Comparison of ENCODE assay signal across 19 cellular contexts in the genomic region with DNA sequence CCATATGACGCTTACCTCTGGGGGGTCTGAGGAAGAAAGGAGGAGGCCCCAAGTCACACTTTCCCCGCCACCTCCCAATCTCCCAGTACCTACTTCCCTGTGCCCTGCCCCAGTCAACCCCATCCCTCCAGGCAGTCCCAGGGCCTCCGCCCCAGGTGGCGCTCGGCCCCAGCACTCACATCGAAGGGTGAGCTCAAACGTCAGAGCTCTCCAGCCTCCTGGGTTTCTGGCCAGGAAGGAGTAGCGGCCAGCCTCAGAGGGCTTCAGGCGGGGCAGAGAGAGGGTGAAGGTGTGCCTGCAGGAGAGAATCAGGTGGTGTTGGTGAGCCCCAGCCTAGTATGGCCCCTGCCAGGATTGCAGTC. TPM values are rescaled to one million over a fixed set of nuclear protein-coding genes. Genes with fewer than 3 reads are reported as not detected.
DNase-seq lines count a peak whose midpoint lies in the region; TF ChIP-seq lines count a peak whose summit lies in the region.
"Had no signal": no experiment of that assay in that cellular context is flagged by ENCODE, and none has a peak within 500 bp of the region (broad histone marks: within the 10 kb centered on the region; RNA-seq: fewer than 3 reads in every experiment).

No MANE protein-coding gene starts in this region.

- intact Hi-C loops in posterior vena cava (cut with DNase I), result no loop called here
- intact Hi-C loops in activated CD4-positive, alpha-beta T cell treated with anti-CD3 and anti-CD28 coated beads, Interleukin-2, amount 10 ng/mL, durations not matched to agents 24 days and 14 days (cut with micrococcal nuclease), result no loop called here

- no peak overlapping the region for H3K27ac Mint-ChIP-seq in endodermal cell
- no peak overlapping the region for H3K27ac Mint-ChIP-seq in activated CD4-positive, alpha-beta T cell treated with anti-CD3 and anti-CD28 coated beads, Interleukin-2, amount 10 ng/mL, durations not matched to agents 24 days and 14 days

- H3K27ac ChIP-seq in endodermal cell (ENCODE audit: low read depth, low read length), result no peak overlapping the region
- H3K27ac ChIP-seq: HL-60 had no signal

- DNase-seq in ELF-1 (ENCODE audit: low read depth, low spot score) (peak; percentile 67), HT-29 (ENCODE audit: low spot score) (peak; percentile 14), endodermal cell (peak; percentile 68), posterior vena cava (ENCODE audit: low spot score) (peak; percentile 65), NCI-H510A treated with DMSO at 0.1 percent for 48 hours (lab: John Stamatoyannopoulos, UW) (no peak), NAMALWA (ENCODE audit: low spot score) (no peak)
- no peak for DNase-seq in activated CD4-positive, alpha-beta T cell treated with anti-CD3 and anti-CD28 coated beads, Interleukin-2, amount 10 ng/mL, durations not matched to agents 24 days and 14 days
- DNase-seq: AML-193; CD4-positive, CD25-positive, alpha-beta regulatory T cell; MV-4-11; NCI-H1417 treated with DMSO at 0.1 percent for 48 hours; NCI-H2029; NCI-H2171; NCI-H446 treated with DMSO at 0.1 percent for 48 hours; NCI-H774; PC-3 had no signal

- H3K27me3 Mint-ChIP-seq in endodermal cell (ENCODE audit: insufficient read depth), result peaks cover 4% of the 10 kb centered on the region
- no peaks in the 10 kb centered on the region for H3K27me3 Mint-ChIP-seq in activated CD4-positive, alpha-beta T cell treated with anti-CD3 and anti-CD28 coated beads, Interleukin-2, amount 10 ng/mL, durations not matched to agents 24 days and 14 days

- peaks cover 9% of the 10 kb centered on the region for H3K27me3 ChIP-seq in endodermal cell (ENCODE audit: control insufficient read depth, insufficient read depth, low read length, poor library complexity, severe bottlenecking)

- no peaks in the 10 kb centered on the region for H3K36me3 Mint-ChIP-seq in endodermal cell (ENCODE audit: low read depth)
- no peaks in the 10 kb centered on the region for H3K36me3 Mint-ChIP-seq in activated CD4-positive, alpha-beta T cell treated with anti-CD3 and anti-CD28 coated beads, Interleukin-2, amount 10 ng/mL, durations not matched to agents 24 days and 14 days (ENCODE audit: low read depth)
- H3K36me3 Mint-ChIP-seq: CD4-positive, CD25-positive, alpha-beta regulatory T cell had no signal

- TF ChIP-seq CTCF in endodermal cell (conservative IDR thresholded peaks at IDR 0.05), result peak; percentile 51

- H3K4me1 Mint-ChIP-seq in endodermal cell, result no peaks in the 10 kb centered on the region
- H3K4me1 Mint-ChIP-seq in activated CD4-positive, alpha-beta T cell treated with anti-CD3 and anti-CD28 coated beads, Interleukin-2, amount 10 ng/mL, durations not matched to agents 24 days and 14 days, result peaks cover 15% of the 10 kb centered on the region

- H3K4me3 ChIP-seq in endodermal cell (ENCODE audit: low read length), result no peak overlapping the region

- H3K9me3 Mint-ChIP-seq in endodermal cell, result no peaks in the 10 kb centered on the region
- no peaks in the 10 kb centered on the region for H3K9me3 Mint-ChIP-seq in activated CD4-positive, alpha-beta T cell treated with anti-CD3 and anti-CD28 coated beads, Interleukin-2, amount 10 ng/mL, durations not matched to agents 24 days and 14 days
- H3K9me3 Mint-ChIP-seq: CD4-positive, CD25-positive, alpha-beta regulatory T cell had no signal

- 86 to 91% methylated on average over 2 to 9 of the region's 9 CpGs for WGBS in endodermal cell (ENCODE audit: insufficient coverage in 1 of 2, insufficient read length in 1 of 2), 2 experiments

- no peaks in the 10 kb centered on the region for H3K9me3 ChIP-seq in endodermal cell (ENCODE audit: control insufficient read depth, low read length)
- H3K9me3 ChIP-seq: Caco-2 had no signal

- H3K4me1 ChIP-seq in endodermal cell (ENCODE audit: control insufficient read depth, insufficient read depth, low read length), result no peaks in the 10 kb centered on the region
- H3K4me1 ChIP-seq: Caco-2 had no signal

- no peak overlapping the region for H3K9ac ChIP-seq in endodermal cell (ENCODE audit: extremely low read depth, low read length, poor library complexity, severe bottlenecking)

- no peaks in the 10 kb centered on the region for H3K36me3 ChIP-seq in endodermal cell (ENCODE audit: control insufficient read depth, insufficient read depth, low read length)

- no peak overlapping the region for H3K4me3 Mint-ChIP-seq in endodermal cell
- no peak overlapping the region for H3K4me3 Mint-ChIP-seq in activated CD4-positive, alpha-beta T cell treated with anti-CD3 and anti-CD28 coated beads, Interleukin-2, amount 10 ng/mL, durations not matched to agents 24 days and 14 days
- H3K4me3 Mint-ChIP-seq: CD4-positive, CD25-positive, alpha-beta regulatory T cell had no signal

RNA-seq across cellular contexts. Expression of a gene that starts 16.1 kb away (rescaled TPM):
- total RNA-seq in HT-29 (2014; rRNA removed; shearing (Covaris generic)), result not detected in 2 replicates
- not detected for total RNA-seq in endodermal cell
- 0.39 TPM for polyA plus RNA-seq in endodermal cell (2013, experiment 1 of 2)
- polyA plus RNA-seq in endodermal cell (2013, experiment 2 of 2), result not detected
- total RNA-seq in posterior vena cava, result 10 to 100 TPM; 30.8 to 55.1 TPM
- total RNA-seq in activated CD4-positive, alpha-beta T cell treated with anti-CD3 and anti-CD28 coated beads, Interleukin-2, amount 10 ng/mL, durations not matched to agents 24 days and 14 days, result 0.14 TPM in 1 of 2 replicates, not detected in the other
- total RNA-seq: CD4-positive, CD25-positive, alpha-beta regulatory T cell; PC-3; SK-MEL-5 had no signal

Comparison
In these comparisons a context has a peak if more than half of its experiments do, and no peak if none do; other contexts are left out.
1. DNase-seq: peak in ELF-1 (single experiment), HT-29 (single experiment), endodermal cell (single experiment) and posterior vena cava (single experiment); none in activated CD4-positive, alpha-beta T cell treated with anti-CD3 and anti-CD28 coated beads, Interleukin-2, amount 10 ng/mL, durations not matched to agents 24 days and 14 days (single experiment), NCI-H510A treated with DMSO at 0.1 percent for 48 hours (single experiment) and NAMALWA (single experiment).
2. RNA of a gene that starts 16.1 kb away (total RNA-seq): 30.8 to 55.1 TPM in posterior vena cava; 0.14 TPM in activated CD4-positive, alpha-beta T cell treated with anti-CD3 and anti-CD28 coated beads, Interleukin-2, amount 10 ng/mL, durations not matched to agents 24 days and 14 days, not detected in HT-29 and not detected in endodermal cell; every median in the first group is over 10 times any median in the second.